Comparison of ENCODE assay signal across 7 cellular contexts in genomic region chr13:18279971-18280370, GRCh38.
A peak's percentile ranks its signal among the peaks of the same experiment; 100 is the strongest.
DNase-seq lines count a peak whose midpoint lies in the region; ATAC-seq, FAIRE-seq and TF ChIP-seq lines count a peak whose summit lies in the region.
"Not testable (repeated sequence)": the region's sequence is repeated elsewhere in the genome, so short reads cannot be mapped to it uniquely, and the experiment has no call there.

No MANE protein-coding gene starts in this region.

- not testable (repeated sequence) for BruUV-seq in PC-3 (replicated peaks; lab: Mats Ljungman, UMichigan)

- not testable (repeated sequence) for H3K4me2 ChIP-seq in PC-3 (ENCODE audit: low read length); osteoblast (ENCODE audit: insufficient read depth, low read length)

- not testable (repeated sequence) for FAIRE-seq in bronchial epithelial cell (lab: Jason Lieb, UNC)

- not testable (repeated sequence) for H3K9ac ChIP-seq in PC-3 (ENCODE audit: low read length)

- not testable (repeated sequence) for H2AFZ ChIP-seq in PC-3 (ENCODE audit: low read length); osteoblast (ENCODE audit: low read length)

- CTCF ChIA-PET in PC-3 (lab: Charles Lee) = not testable (repeated sequence)

- not testable (repeated sequence) for H3K27me3 ChIP-seq in PC-3 (ENCODE audit: low read length); RWPE2 (ENCODE audit: insufficient read depth, poor library complexity, severe bottlenecking); bronchial epithelial cell (ENCODE audit: control insufficient read depth, insufficient read depth, low read length); osteoblast (ENCODE audit: insufficient read depth, low read length)

- not testable (repeated sequence) for H3K79me2 ChIP-seq in PC-3 (ENCODE audit: low read length); osteoblast (ENCODE audit: insufficient read depth, low read length)

- POLR2A ChIA-PET in PC-3 (lab: Charles Lee; ENCODE audit: unreplicated experiment) = not testable (repeated sequence)

- H3K27ac ChIP-seq in PC-3 (ENCODE audit: low read length) = 0 out of 2 replicates have a peak overlapping the region, but pooled peaks have one; percentile 13
- not testable (repeated sequence) for H3K27ac ChIP-seq in RWPE2 (ENCODE audit: poor library complexity, severe bottlenecking); osteoblast (ENCODE audit: low read depth, low read length)

- H3F3A ChIP-seq in PC-3 (ENCODE audit: low read length, unreplicated experiment) = not testable (repeated sequence)

- H3K9me2 ChIP-seq in PC-3 (replicated peaks; ENCODE audit: low read length) = not testable (repeated sequence)

- H3K4me3 ChIP-seq in PC-3 (ENCODE audit: low read length); RWPE2 (ENCODE audit: severe bottlenecking); bronchial epithelial cell (ENCODE audit: low read depth, low read length); osteoblast (ENCODE audit: insufficient read depth, low read length): not testable (repeated sequence)

- not testable (repeated sequence) for TF ChIP-seq CTCF in PC-3 (conservative IDR thresholded peaks at IDR 0.05; ENCODE audit: low read depth, low read length); RWPE2 (IDR thresholded peaks at IDR 0.05; ENCODE audit: poor library complexity, severe bottlenecking); bronchial epithelial cell (IDR thresholded peaks at IDR 0.05; ENCODE audit: insufficient read depth, low read length, severe bottlenecking); osteoblast (IDR thresholded peaks at IDR 0.05; ENCODE audit: extremely low read depth, low read depth, low read length)

- peak; percentile 6 for DNase-seq in HK-2 (ENCODE audit: unreplicated experiment)
- DNase-seq in PC-3 = peak; percentile 75
- DNase-seq in RWPE2 (ENCODE audit: low spot score) = not testable (repeated sequence)
- DNase-seq in activated CD4-positive, alpha-beta T cell treated with anti-CD3 and anti-CD28 coated beads for 48 hours = peak; percentile 2
- DNase-seq in bronchial epithelial cell (ENCODE audit: low read depth) = peak; percentile 1
- DNase-seq in kidney tubule cell (ENCODE audit: low spot score) = peak; percentile 67
- peak; percentile 15 for DNase-seq in osteoblast (ENCODE audit: insufficient read length, low spot score, missing footprints)

- intact Hi-C loops in PC-3 (cut with micrococcal nuclease) = not testable (repeated sequence)

- H4K20me1 ChIP-seq in PC-3 (ENCODE audit: low read length); osteoblast (ENCODE audit: insufficient read depth, low read length): not testable (repeated sequence)

- not testable (repeated sequence) for H3K9me3 ChIP-seq in PC-3 (ENCODE audit: low read length); RWPE2 (ENCODE audit: severe bottlenecking); osteoblast (ENCODE audit: low read depth, low read length)

- not testable (repeated sequence) for H3K4me1 ChIP-seq in PC-3 (ENCODE audit: insufficient read depth, low read length); RWPE2 (ENCODE audit: insufficient read depth, poor library complexity, severe bottlenecking); osteoblast (ENCODE audit: insufficient read depth, low read length)

- peak; percentile 85 for ATAC-seq in PC-3
- ATAC-seq in RWPE2 (ENCODE audit: low read depth) = peak; percentile 74

- not testable (repeated sequence) for H3K36me3 ChIP-seq in PC-3 (ENCODE audit: low read depth, low read length); RWPE2 (ENCODE audit: low read depth); bronchial epithelial cell (ENCODE audit: control insufficient read depth, insufficient read depth, low read length); osteoblast (ENCODE audit: insufficient read depth, low read length)
